Comparison of ENCODE assay signal across 18 cellular contexts in the genomic region with DNA sequence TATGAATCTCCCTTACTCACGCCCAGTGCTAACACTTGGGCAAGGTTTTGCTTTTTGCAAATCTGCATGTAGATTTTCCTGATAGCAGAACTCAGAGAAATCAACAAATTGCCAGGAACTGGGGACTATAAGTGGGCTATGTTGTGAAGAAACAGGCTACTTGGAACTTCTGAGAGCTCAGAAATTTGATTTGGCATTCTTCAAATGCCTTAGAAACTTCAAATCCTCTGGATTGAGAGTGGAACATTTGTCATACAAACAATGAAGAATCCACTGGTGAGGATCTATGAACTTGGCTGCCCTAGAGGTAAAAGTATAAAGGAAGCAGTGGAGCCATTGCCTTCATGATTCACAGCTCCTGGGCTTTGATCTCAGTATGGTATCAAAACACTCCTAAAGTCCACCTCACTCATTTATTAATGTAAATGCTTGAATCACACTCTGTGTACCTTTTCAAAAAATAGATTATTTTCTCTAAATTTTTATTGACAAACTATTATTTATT.
DNase-seq lines count a peak whose midpoint lies in the region; ATAC-seq, FAIRE-seq and TF ChIP-seq lines count a peak whose summit lies in the region.
"Had no signal": no experiment of that assay in that cellular context is flagged by ENCODE, and none has a peak within 500 bp of the region (broad histone marks: within the 10 kb centered on the region; RNA-seq: fewer than 3 reads in every experiment).

No MANE protein-coding gene starts in this region.

- BruUV-seq in K562 (replicated peaks; lab: Mats Ljungman, UMichigan), result no TSS peak

- H4K20me1 ChIP-seq in K562 (replicated peaks; ENCODE audit: control insufficient read depth, insufficient read depth, low read length), result no peaks in the 10 kb centered on the region

- in situ Hi-C loops in K562 (cut with MboI), result no loop called here

- no peak overlapping the region for H3K4me2 ChIP-seq in K562 (ENCODE audit: insufficient read depth, low read length)

- DNase-seq in AG10803 (ENCODE audit: low read depth) (peak; percentile 38), M059J (ENCODE audit: low read depth) (peak; percentile 25), K562 (ENCODE audit: extremely low read depth in 1 of 4, low spot score in 3 of 4) (no peak), iris pigment epithelial cell (ENCODE audit: low read depth) (peak; percentile 67), NCI-H128 (lab: John Stamatoyannopoulos, UW; ENCODE audit: unreplicated experiment) (no peak), COR-L47 (lab: John Stamatoyannopoulos, UW) (no peak)
- DNase-seq: AML-193, H7, KBM-7, NCI-H1092, NCI-H1694 treated with DMSO at 0.1 percent for 48 hours, NCI-H2107, NCI-H2227 treated with DMSO at 0.1 percent for 48 hours, NCI-H526 treated with DMSO at 0.1 percent for 48 hours, SHP77 had no signal

- no peaks in the 10 kb centered on the region for H3K9me1 ChIP-seq in K562 (ENCODE audit: control insufficient read depth, insufficient read depth, low read length)

- TF ChIP-seq RAD21 in K562 (CRISPR knock-in tag; conservative IDR thresholded peaks at IDR 0.05 in 1 of 2, IDR thresholded peaks at IDR 0.05 in 1 of 2), result no peak

- H3K4me1 ChIP-seq in K562 (replicated peaks in 1 of 2; ENCODE audit: control insufficient read depth in 2 of 2, insufficient read depth in 2 of 2, low read length in 2 of 2), result no peaks in the 10 kb centered on the region

- H2AFZ ChIP-seq in K562 (ENCODE audit: low read depth, low read length), result peak overlapping the region; percentile 43; the same call in 1 of the 2 replicates

- H3K9me3 ChIP-seq in K562 (replicated peaks; ENCODE audit: control insufficient read depth, insufficient read depth, low read depth, low read length), result no peaks in the 10 kb centered on the region

- POLR2A ChIA-PET in K562 (lab: Yijun Ruan, JAX), result no interaction called here

- no peaks in the 10 kb centered on the region for H3K36me3 ChIP-seq in K562 (ENCODE audit: control insufficient read depth, insufficient read depth, low read length)

- no peak for FAIRE-seq in K562 (lab: Jason Lieb, UNC)
- FAIRE-seq: A204.1 had no signal

- 100% methylated on average over 1 of the region's 1 CpG for WGBS in K562 (ENCODE audit: insufficient coverage, low coverage, missing lambda C conversion rate)

- no peak overlapping the region for H3K9ac ChIP-seq in K562 (ENCODE audit: insufficient read depth in 1 of 2, low read depth in 2 of 2, low read length in 2 of 2)

- H3K27ac ChIP-seq in K562 (ENCODE audit: extremely low read depth, low read depth, low read length), result no peak overlapping the region

- no peaks in the 10 kb centered on the region for H3K27me3 ChIP-seq in K562 (ENCODE audit: control insufficient read depth in 2 of 2, insufficient read depth in 2 of 2, low read length in 2 of 2)

- H3K4me3 ChIP-seq in AG10803 (ENCODE audit: low read length), result no peak overlapping the region
- H3K4me3 ChIP-seq in K562, result no peak overlapping the region

- no peaks in the 10 kb centered on the region for H3K79me2 ChIP-seq in K562 (ENCODE audit: control insufficient read depth, insufficient read depth, low read length)

- no peak for TF ChIP-seq POLR2A in K562 (conservative IDR thresholded peaks at IDR 0.05)

- intact Hi-C loops in K562 (cut with micrococcal nuclease), result no loop called here

- TF ChIP-seq CTCF in AG10803 (conservative IDR thresholded peaks at IDR 0.05; ENCODE audit: low read length), result no peak
- TF ChIP-seq CTCF in K562 (IDR thresholded peaks at IDR 0.05 in 2 of 3, conservative IDR thresholded peaks at IDR 0.05 in 1 of 3; ENCODE audit: insufficient read depth in 2 of 3, low read depth in 1 of 3, low read length in 3 of 3), result no peak

- TF ChIP-seq EP300 in K562 (IDR thresholded peaks at IDR 0.05; ENCODE audit: low read length), result no peak

- CTCF ChIA-PET in K562 (lab: Yijun Ruan, JAX; ENCODE audit: low intra/inter-chr PET ratio), result no interaction called here

- ATAC-seq in K562 (no peak), GM18858 (IDR thresholded peaks at IDR 0.05; ENCODE audit: unreplicated experiment) (no peak), HG02973 (IDR thresholded peaks at IDR 0.05; ENCODE audit: unreplicated experiment) (no peak)

TF ChIP-seq in K562, 482 proteins besides CTCF, POLR2A, EP300 and RAD21:
- no peak for TF ChIP-seq ZNF668 (CRISPR knock-in tag; IDR thresholded peaks at IDR 0.05)
- TF ChIP-seq, protein P1, sequence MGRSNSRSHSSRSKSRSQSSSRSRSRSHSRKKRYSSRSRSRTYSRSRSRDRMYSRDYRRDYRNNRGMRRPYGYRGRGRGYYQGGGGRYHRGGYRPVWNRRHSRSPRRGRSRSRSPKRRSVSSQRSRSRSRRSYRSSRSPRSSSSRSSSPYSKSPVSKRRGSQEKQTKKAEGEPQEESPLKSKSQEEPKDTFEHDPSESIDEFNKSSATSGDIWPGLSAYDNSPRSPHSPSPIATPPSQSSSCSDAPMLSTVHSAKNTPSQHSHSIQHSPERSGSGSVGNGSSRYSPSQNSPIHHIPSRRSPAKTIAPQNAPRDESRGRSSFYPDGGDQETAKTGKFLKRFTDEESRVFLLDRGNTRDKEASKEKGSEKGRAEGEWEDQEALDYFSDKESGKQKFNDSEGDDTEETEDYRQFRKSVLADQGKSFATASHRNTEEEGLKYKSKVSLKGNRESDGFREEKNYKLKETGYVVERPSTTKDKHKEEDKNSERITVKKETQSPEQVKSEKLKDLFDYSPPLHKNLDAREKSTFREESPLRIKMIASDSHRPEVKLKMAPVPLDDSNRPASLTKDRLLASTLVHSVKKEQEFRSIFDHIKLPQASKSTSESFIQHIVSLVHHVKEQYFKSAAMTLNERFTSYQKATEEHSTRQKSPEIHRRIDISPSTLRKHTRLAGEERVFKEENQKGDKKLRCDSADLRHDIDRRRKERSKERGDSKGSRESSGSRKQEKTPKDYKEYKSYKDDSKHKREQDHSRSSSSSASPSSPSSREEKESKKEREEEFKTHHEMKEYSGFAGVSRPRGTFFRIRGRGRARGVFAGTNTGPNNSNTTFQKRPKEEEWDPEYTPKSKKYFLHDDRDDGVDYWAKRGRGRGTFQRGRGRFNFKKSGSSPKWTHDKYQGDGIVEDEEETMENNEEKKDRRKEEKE (IDR thresholded peaks at IDR 0.05; ENCODE audit: borderline replicate concordance in 1 of 2, control insufficient read depth in 1 of 2, low read depth in 2 of 2, low read length in 1 of 2), result no peak
- TF ChIP-seq, protein P2, sequence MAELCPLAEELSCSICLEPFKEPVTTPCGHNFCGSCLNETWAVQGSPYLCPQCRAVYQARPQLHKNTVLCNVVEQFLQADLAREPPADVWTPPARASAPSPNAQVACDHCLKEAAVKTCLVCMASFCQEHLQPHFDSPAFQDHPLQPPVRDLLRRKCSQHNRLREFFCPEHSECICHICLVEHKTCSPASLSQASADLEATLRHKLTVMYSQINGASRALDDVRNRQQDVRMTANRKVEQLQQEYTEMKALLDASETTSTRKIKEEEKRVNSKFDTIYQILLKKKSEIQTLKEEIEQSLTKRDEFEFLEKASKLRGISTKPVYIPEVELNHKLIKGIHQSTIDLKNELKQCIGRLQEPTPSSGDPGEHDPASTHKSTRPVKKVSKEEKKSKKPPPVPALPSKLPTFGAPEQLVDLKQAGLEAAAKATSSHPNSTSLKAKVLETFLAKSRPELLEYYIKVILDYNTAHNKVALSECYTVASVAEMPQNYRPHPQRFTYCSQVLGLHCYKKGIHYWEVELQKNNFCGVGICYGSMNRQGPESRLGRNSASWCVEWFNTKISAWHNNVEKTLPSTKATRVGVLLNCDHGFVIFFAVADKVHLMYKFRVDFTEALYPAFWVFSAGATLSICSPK (IDR thresholded peaks at IDR 0.05; ENCODE audit: borderline replicate concordance), result no peak
- TF ChIP-seq, protein P3, sequence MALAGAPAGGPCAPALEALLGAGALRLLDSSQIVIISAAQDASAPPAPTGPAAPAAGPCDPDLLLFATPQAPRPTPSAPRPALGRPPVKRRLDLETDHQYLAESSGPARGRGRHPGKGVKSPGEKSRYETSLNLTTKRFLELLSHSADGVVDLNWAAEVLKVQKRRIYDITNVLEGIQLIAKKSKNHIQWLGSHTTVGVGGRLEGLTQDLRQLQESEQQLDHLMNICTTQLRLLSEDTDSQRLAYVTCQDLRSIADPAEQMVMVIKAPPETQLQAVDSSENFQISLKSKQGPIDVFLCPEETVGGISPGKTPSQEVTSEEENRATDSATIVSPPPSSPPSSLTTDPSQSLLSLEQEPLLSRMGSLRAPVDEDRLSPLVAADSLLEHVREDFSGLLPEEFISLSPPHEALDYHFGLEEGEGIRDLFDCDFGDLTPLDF (CRISPR knock-in tag; IDR thresholded peaks at IDR 0.05), result no peak
- no peak for TF ChIP-seq ETV5 (CRISPR knock-in tag; IDR thresholded peaks at IDR 0.05; ENCODE audit: low read depth)
- TF ChIP-seq RBBP5 (IDR thresholded peaks at IDR 0.05; ENCODE audit: borderline replicate concordance, insufficient read depth, low read length, poor library complexity, severe bottlenecking), result no peak
- no peak for TF ChIP-seq GABPB2 (CRISPR knock-in tag; conservative IDR thresholded peaks at IDR 0.05)
- TF ChIP-seq E2F3 (CRISPR knock-in tag; IDR thresholded peaks at IDR 0.05), result no peak
- TF ChIP-seq, protein P4, sequence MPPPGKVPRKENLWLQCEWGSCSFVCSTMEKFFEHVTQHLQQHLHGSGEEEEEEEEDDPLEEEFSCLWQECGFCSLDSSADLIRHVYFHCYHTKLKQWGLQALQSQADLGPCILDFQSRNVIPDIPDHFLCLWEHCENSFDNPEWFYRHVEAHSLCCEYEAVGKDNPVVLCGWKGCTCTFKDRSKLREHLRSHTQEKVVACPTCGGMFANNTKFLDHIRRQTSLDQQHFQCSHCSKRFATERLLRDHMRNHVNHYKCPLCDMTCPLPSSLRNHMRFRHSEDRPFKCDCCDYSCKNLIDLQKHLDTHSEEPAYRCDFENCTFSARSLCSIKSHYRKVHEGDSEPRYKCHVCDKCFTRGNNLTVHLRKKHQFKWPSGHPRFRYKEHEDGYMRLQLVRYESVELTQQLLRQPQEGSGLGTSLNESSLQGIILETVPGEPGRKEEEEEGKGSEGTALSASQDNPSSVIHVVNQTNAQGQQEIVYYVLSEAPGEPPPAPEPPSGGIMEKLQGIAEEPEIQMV (tag; conservative IDR thresholded peaks at IDR 0.05; ENCODE audit: low read depth), result no peak
- no peak for TF ChIP-seq KAT8 (IDR thresholded peaks at IDR 0.05; ENCODE audit: low read depth)
- TF ChIP-seq CHD4 (IDR thresholded peaks at IDR 0.05; ENCODE audit: insufficient read depth, insufficient replicate concordance, low read depth, low read length, poor library complexity, severe bottlenecking), result no peak

Comparison
In these comparisons a context has a peak if more than half of its experiments do, and no peak if none do; other contexts are left out.
1. DNase-seq: peak in AG10803 (single experiment), M059J (single experiment) and iris pigment epithelial cell (single experiment); none in K562 (0 of 4), NCI-H128 (single experiment) and COR-L47 (single experiment).